Comparison of ENCODE assay signal across 1 cellular context in genomic region chr2:95207111-95207961, GRCh38.
TF ChIP-seq lines count a peak whose summit lies in the region.

TSS of gene ZNF892 (plus strand) at chr2:95207521. CDS start at chr2:95207816, 295 bp downstream.

TF ChIP-seq in K562, 482 proteins besides CTCF, POLR2A, EP300 and RAD21 (continued from another document and continues in another):
- no peak for TF ChIP-seq ZBTB43 (CRISPR knock-in tag; IDR thresholded peaks at IDR 0.05)
- TF ChIP-seq ARID3A (IDR thresholded peaks at IDR 0.05; ENCODE audit: borderline replicate concordance, low read depth, low read length) = no peak
- TF ChIP-seq KAT7 (CRISPR knock-in tag; IDR thresholded peaks at IDR 0.05; ENCODE audit: borderline replicate concordance) = no peak
- no peak for TF ChIP-seq MECOM (CRISPR knock-in tag; IDR thresholded peaks at IDR 0.05)
- no peak for TF ChIP-seq E4F1 (CRISPR knock-in tag; IDR thresholded peaks at IDR 0.05; ENCODE audit: borderline replicate concordance)
- no peak for TF ChIP-seq TEAD2 (tag; IDR thresholded peaks at IDR 0.05)
- peak; percentile 88 for TF ChIP-seq CXXC5 (CRISPR knock-in tag; IDR thresholded peaks at IDR 0.05)
- TF ChIP-seq ATF4 (CRISPR knock-in tag; IDR thresholded peaks at IDR 0.05) = no peak
- no peak for TF ChIP-seq ZNF316 (IDR thresholded peaks at IDR 0.05)
- no peak for TF ChIP-seq ZKSCAN3 (CRISPR knock-in tag; IDR thresholded peaks at IDR 0.05)
- TF ChIP-seq PHTF2 (CRISPR knock-in tag; IDR thresholded peaks at IDR 0.05) = no peak
- TF ChIP-seq E2F3 (CRISPR knock-in tag; IDR thresholded peaks at IDR 0.05) = no peak
- TF ChIP-seq CC2D1A (IDR thresholded peaks at IDR 0.05) = no peak
- TF ChIP-seq ETS1 (conservative IDR thresholded peaks at IDR 0.05; ENCODE audit: control insufficient read depth, low read depth, low read length) = peak; percentile 64; the same call in 1 of the 2 replicates
- TF ChIP-seq TCF15 (CRISPR knock-in tag; IDR thresholded peaks at IDR 0.05) = no peak
- TF ChIP-seq SP2 (IDR thresholded peaks at IDR 0.05; ENCODE audit: extremely low read depth, low read depth, low read length, poor library complexity, severe bottlenecking) = no peak
- TF ChIP-seq BMI1 (IDR thresholded peaks at IDR 0.05; ENCODE audit: low read length) = no peak
- no peak for TF ChIP-seq DLX4 (CRISPR knock-in tag; IDR thresholded peaks at IDR 0.05)
- TF ChIP-seq MAFF (IDR thresholded peaks at IDR 0.05; ENCODE audit: low read length) = no peak
- no peak for TF ChIP-seq KLF10 (CRISPR knock-in tag; IDR thresholded peaks at IDR 0.05)
- TF ChIP-seq HIVEP1 (CRISPR knock-in tag; IDR thresholded peaks at IDR 0.05) = no peak
- TF ChIP-seq ILK (tag; IDR thresholded peaks at IDR 0.05; ENCODE audit: borderline replicate concordance, low read depth) = no peak
- no peak for TF ChIP-seq MEF2A (IDR thresholded peaks at IDR 0.05; ENCODE audit: control insufficient read depth, low read depth, low read length)
- TF ChIP-seq BRF2 (IDR thresholded peaks at IDR 0.05; ENCODE audit: borderline replicate concordance, insufficient read depth, insufficient read length) = no peak
- TF ChIP-seq MEF2D (tag; conservative IDR thresholded peaks at IDR 0.05; ENCODE audit: low read depth) = no peak
- TF ChIP-seq SAFB2 (IDR thresholded peaks at IDR 0.05; ENCODE audit: borderline replicate concordance, low read depth, low read length, severe bottlenecking) = no peak
- no peak for TF ChIP-seq EWSR1 (IDR thresholded peaks at IDR 0.05; ENCODE audit: borderline replicate concordance, low read depth, partially characterized antibody)
- no peak for TF ChIP-seq DIDO1 (tag; IDR thresholded peaks at IDR 0.05; ENCODE audit: low read depth)
- TF ChIP-seq IFI16 (CRISPR knock-in tag; IDR thresholded peaks at IDR 0.05) = no peak
- no peak for TF ChIP-seq HSF4 (CRISPR knock-in tag; IDR thresholded peaks at IDR 0.05; ENCODE audit: borderline replicate concordance)
- no peak for TF ChIP-seq NBN (IDR thresholded peaks at IDR 0.05; ENCODE audit: low read depth)
- no peak for TF ChIP-seq ATF1 (CRISPR knock-in tag; IDR thresholded peaks at IDR 0.05)
- peak; percentile 83 for TF ChIP-seq ATF1 (tag; IDR thresholded peaks at IDR 0.05)
- no peak for TF ChIP-seq ZNF121 (CRISPR knock-in tag; conservative IDR thresholded peaks at IDR 0.05)
- no peak for TF ChIP-seq ZNF444 (CRISPR knock-in tag; IDR thresholded peaks at IDR 0.05)
- TF ChIP-seq SRSF7 (optimal IDR thresholded peaks at IDR 0.05; ENCODE audit: low read depth, low read length) = no peak
- TF ChIP-seq TCF7L2 (IDR thresholded peaks at IDR 0.05; ENCODE audit: low read depth, low read length) = no peak
- TF ChIP-seq CBFB (CRISPR knock-in tag; IDR thresholded peaks at IDR 0.05) = no peak
- peak; percentile 90 for TF ChIP-seq HCFC1 (IDR thresholded peaks at IDR 0.05; ENCODE audit: low read depth, low read length)
- no peak for TF ChIP-seq FOXK2 (conservative IDR thresholded peaks at IDR 0.05 in 1 of 2, IDR thresholded peaks at IDR 0.05 in 1 of 2; ENCODE audit: low read depth in 2 of 2)
- TF ChIP-seq NFYB (IDR thresholded peaks at IDR 0.05; ENCODE audit: extremely low read depth, insufficient read length) = no peak
- TF ChIP-seq KLF6 (CRISPR knock-in tag; IDR thresholded peaks at IDR 0.05; ENCODE audit: borderline replicate concordance) = no peak
- no peak for TF ChIP-seq ILF3 (IDR thresholded peaks at IDR 0.05; ENCODE audit: borderline replicate concordance)
- TF ChIP-seq DPF2 (IDR thresholded peaks at IDR 0.05) = no peak
- TF ChIP-seq XRCC3 (IDR thresholded peaks at IDR 0.05) = no peak
- TF ChIP-seq TBL1XR1 (IDR thresholded peaks at IDR 0.05; ENCODE audit: low read length in 2 of 2) = no peak
- TF ChIP-seq ZNF347 (CRISPR knock-in tag; IDR thresholded peaks at IDR 0.05; ENCODE audit: low read depth) = no peak
- TF ChIP-seq ZNF239 (CRISPR knock-in tag; IDR thresholded peaks at IDR 0.05) = no peak
- TF ChIP-seq ZFP91 (CRISPR knock-in tag; IDR thresholded peaks at IDR 0.05) = no peak
- TF ChIP-seq CHD1 (IDR thresholded peaks at IDR 0.05; ENCODE audit: low read length) = no peak
- TF ChIP-seq CTCFL (IDR thresholded peaks at IDR 0.05; ENCODE audit: borderline replicate concordance, insufficient read depth, low read depth, low read length, poor library complexity, severe bottlenecking) = no peak
- no peak for TF ChIP-seq ZNF253 (CRISPR knock-in tag; conservative IDR thresholded peaks at IDR 0.05)
- no peak for TF ChIP-seq TARDBP (IDR thresholded peaks at IDR 0.05)
- TF ChIP-seq USF2 (CRISPR knock-in tag; IDR thresholded peaks at IDR 0.05) = peak; percentile 37; the same call in 1 of the 2 replicates
- peak; percentile 96 for TF ChIP-seq TFAP4 (CRISPR knock-in tag; IDR thresholded peaks at IDR 0.05; ENCODE audit: borderline replicate concordance)
- TF ChIP-seq PHF20 (IDR thresholded peaks at IDR 0.05; ENCODE audit: partially characterized antibody) = no peak
- TF ChIP-seq HDAC8 (tag; IDR thresholded peaks at IDR 0.05) = no peak
- TF ChIP-seq LARP7 (IDR thresholded peaks at IDR 0.05) = no peak
- peak; percentile 17; the same call in 1 of the 2 replicates for TF ChIP-seq MXI1 (IDR thresholded peaks at IDR 0.05; ENCODE audit: low read depth, low read length)
- TF ChIP-seq TGIF2 (CRISPR knock-in tag; IDR thresholded peaks at IDR 0.05) = no peak
